In the genomic region with DNA sequence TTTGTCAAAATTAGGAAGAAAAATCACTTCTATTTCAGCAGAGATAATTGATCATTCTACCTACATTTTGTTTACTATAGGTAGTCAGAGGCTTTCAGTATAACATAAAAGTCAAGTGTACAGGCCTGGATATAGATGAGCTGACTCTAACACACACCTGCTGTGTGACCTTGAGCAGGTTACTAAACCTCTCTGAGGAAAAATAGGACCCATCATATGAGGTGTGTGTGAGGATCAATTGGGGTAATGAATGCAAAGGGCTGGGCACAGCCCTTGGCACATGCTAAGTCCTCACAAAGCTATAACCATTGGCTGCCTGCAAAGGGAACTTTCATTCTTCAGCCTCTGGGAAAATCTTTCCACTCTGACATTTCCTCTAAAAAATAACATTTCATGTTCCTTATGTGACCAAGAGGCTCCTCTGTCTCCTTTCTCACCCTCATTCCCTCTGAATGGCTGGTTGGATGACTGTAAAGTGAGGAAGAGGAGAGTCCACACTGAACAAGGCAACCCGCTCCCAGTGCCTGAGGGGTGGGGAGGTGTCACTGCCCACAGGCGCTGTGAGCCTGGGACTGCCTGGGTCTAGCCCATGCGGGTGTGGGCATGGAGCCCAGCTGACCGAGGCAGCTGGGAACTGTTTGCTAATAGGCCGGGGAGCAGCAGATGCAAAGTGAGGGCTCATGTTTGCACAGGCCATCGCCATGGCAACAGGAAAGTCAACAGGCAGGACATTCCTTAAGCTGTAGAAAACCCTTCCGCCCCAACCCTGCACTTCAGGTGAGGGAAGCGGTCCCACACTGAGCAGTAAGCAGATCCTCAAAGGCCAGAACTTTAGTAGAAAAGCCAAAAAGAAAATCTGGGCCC, we compare ENCODE assay signal across 9 cellular contexts. TPM values are rescaled to one million over a fixed set of nuclear protein-coding genes. Genes with fewer than 3 reads are reported as not detected.
A peak's percentile ranks its signal among the peaks of the same experiment; 100 is the strongest.
DNase-seq lines count a peak whose midpoint lies in the region; ATAC-seq, FAIRE-seq and TF ChIP-seq lines count a peak whose summit lies in the region.
"Had no signal": no experiment of that assay in that cellular context is flagged by ENCODE, and none has a peak within 500 bp of the region (broad histone marks: within the 10 kb centered on the region; RNA-seq: fewer than 3 reads in every experiment).

No MANE protein-coding gene starts in this region.

- TF ChIP-seq CTCF in CD14-positive monocyte (IDR thresholded peaks at IDR 0.05) (no peak), WERI-Rb-1 (IDR thresholded peaks at IDR 0.05; ENCODE audit: low read depth, low read length) (no peak), pancreas (IDR thresholded peaks at IDR 0.05) (no peak)

- peak; percentile 82 for FAIRE-seq in pancreas (lab: Jason Lieb, UNC)
- FAIRE-seq: colon had no signal

- no peaks in the 10 kb centered on the region for H3K36me3 ChIP-seq in WERI-Rb-1
- H3K36me3 ChIP-seq in pancreas: no peaks in the 10 kb centered on the region

- WGBS in pancreas, 2 donors: 2 to 10% methylated on average over 8 of the region's 8 CpGs

- H3K9me3 Mint-ChIP-seq in CD14-positive monocyte: peaks cover 0 to 3% (median 0%) of the 10 kb centered on the region in 7 donors

- H3K27ac ChIP-seq in WERI-Rb-1 (no peak overlapping the region), pancreas (peak overlapping the region; percentile 75 to 83 (median 79))

- H3K27me3 Mint-ChIP-seq in CD14-positive monocyte (ENCODE audit: low read depth in 3 of 3): no peaks in the 10 kb centered on the region

- DNase-seq in CD14-positive monocyte (ENCODE audit: low spot score) (no peak), NCI-H146 (lab: John Stamatoyannopoulos, UW) (peak; percentile 98), WERI-Rb-1 (peak; percentile 83), Right ventricle myocardium inferior (ENCODE audit: missing footprints) (peak; percentile 92), pancreas (peak; percentile 89 to 99 (median 97))

- intact Hi-C loops in CD14-positive monocyte (cut with micrococcal nuclease): loop anchor here in 1 of 2 donors (5.0 kb wide), 1 partner anchor 37 kb away; the partner anchor contains the start of gene MYOF
- intact Hi-C loops in Right ventricle myocardium inferior (cut with DNase I): no loop called here
- intact Hi-C loops in pancreas (cut with DNase I): no loop called here

- H3K27ac Mint-ChIP-seq in CD14-positive monocyte: peak overlapping the region in 5 of 7 donors; percentile 2 to 79 (median 50)

- H3K4me1 Mint-ChIP-seq in CD14-positive monocyte: peaks cover 42% of the 10 kb centered on the region

- peaks cover 56 to 71% of the 10 kb centered on the region in 2 donors for H3K36me3 Mint-ChIP-seq in CD14-positive monocyte

- H3K4me3 Mint-ChIP-seq in CD14-positive monocyte: no peak overlapping the region

- H3K9me3 ChIP-seq in WERI-Rb-1 (ENCODE audit: severe bottlenecking): no peaks in the 10 kb centered on the region
- no peaks in the 10 kb centered on the region for H3K9me3 ChIP-seq in pancreas

- peak; percentile 93 for ATAC-seq in Right ventricle myocardium inferior
- ATAC-seq in pancreas: peak; percentile 97 to 98 (median 98)
- no peak for ATAC-seq in HG02938 (IDR thresholded peaks at IDR 0.05; ENCODE audit: unreplicated experiment)
- ATAC-seq in GM19455 (IDR thresholded peaks at IDR 0.05; ENCODE audit: unreplicated experiment): no peak
- ATAC-seq in GM19324 (IDR thresholded peaks at IDR 0.05; ENCODE audit: low FRiP score, unreplicated experiment): no peak

- H3K4me3 ChIP-seq in WERI-Rb-1 (ENCODE audit: low read depth, low read length) (no peak overlapping the region), pancreas (no peak overlapping the region)

- H3K27me3 ChIP-seq in WERI-Rb-1 (ENCODE audit: insufficient read depth, low read depth, severe bottlenecking) (no peaks in the 10 kb centered on the region), pancreas (no peaks in the 10 kb centered on the region)

- H3K4me1 ChIP-seq in pancreas: peaks cover 14 to 19% (median 15%) of the 10 kb centered on the region in 3 donors

RNA-seq across cellular contexts. Expression of gene MYOF, which starts 36.8 kb away (rescaled TPM):
- polyA plus RNA-seq in CD14-positive monocyte: 10 to 100 TPM in 1 of 2 donors, 1 to 10 TPM in 1; 9.7 to 14.5 TPM
- total RNA-seq in Right ventricle myocardium inferior: 34.4 TPM
- total RNA-seq in pancreas: 10 to 100 TPM in 5 of 6 donors, 1 to 10 TPM in 1; 6.7 to 38.2 (median 14.2) TPM
- polyA plus RNA-seq in pancreas: 1 to 10 TPM; 4.7 to 5.6 TPM

RNA-seq across cellular contexts. Expression of gene CEP55, which starts 51.1 kb away (rescaled TPM):
- under 1 TPM in 1 of 2 donors, not detected in 1; 0.26 TPM for polyA plus RNA-seq in CD14-positive monocyte
- 1.4 TPM for total RNA-seq in Right ventricle myocardium inferior
- under 1 TPM in 5 of 6 donors, not detected in 1; 0.14 to 0.94 (median 0.25) TPM for total RNA-seq in pancreas
- polyA plus RNA-seq in pancreas: under 1 TPM; 0.07 to 0.30 TPM

Comparison
In these comparisons a context has a peak if more than half of its experiments do, and no peak if none do; other contexts are left out.
1. ATAC-seq: peak in Right ventricle myocardium inferior (single experiment) and pancreas (4 of 4); none in HG02938 (single experiment), GM19455 (single experiment) and GM19324 (single experiment).